In the genomic region with DNA sequence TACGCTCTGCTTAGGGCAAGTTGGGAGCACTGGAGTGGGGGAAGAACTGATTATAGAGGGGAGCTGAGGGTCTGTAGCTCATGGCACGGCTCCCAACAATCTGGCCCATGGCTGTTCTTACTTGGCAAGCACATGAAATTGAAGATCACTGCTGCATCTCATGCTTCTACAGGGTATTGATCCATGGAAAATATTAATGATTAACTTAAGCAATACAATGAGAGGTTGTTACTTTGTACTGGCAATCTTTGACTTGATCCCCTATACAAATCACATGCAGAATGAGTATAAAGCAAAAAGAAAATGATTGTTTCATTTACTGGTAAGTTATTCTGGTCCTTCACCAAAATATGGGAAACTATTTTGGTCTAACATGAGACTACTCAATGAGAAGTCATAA, we compare ENCODE assay signal across 33 cellular contexts.
"Had no signal": no experiment of that assay in that cellular context is flagged by ENCODE, and none has a peak within 500 bp of the region (broad histone marks: within the 10 kb centered on the region; RNA-seq: fewer than 3 reads in every experiment).

No MANE protein-coding gene starts in this region.

- H3K4me1 ChIP-seq: adrenal gland, body of pancreas, esophagus squamous epithelium, gastroesophageal sphincter had no signal

- ATAC-seq: activated CD4-positive, CD25-positive, alpha-beta regulatory T cell treated with anti-CD3 and anti-CD28 coated beads, Interleukin-2, amount 50 U/mL, for 24 hours; activated CD8-positive, alpha-beta memory T cell treated with anti-CD3 and anti-CD28 coated beads, Interleukin-2, amount 10 ng/mL, durations not matched to agents 7 days and 5 days; activated CD8-positive, alpha-beta T cell treated with anti-CD3 and anti-CD28 coated beads, Interleukin-2, amount 10 ng/mL, durations not matched to agents 7 days and 5 days; activated naive CD8-positive, alpha-beta T cell treated with anti-CD3 and anti-CD28 coated beads, Interleukin-2, amount 50 U/mL, for 24 hours; body of pancreas; gastroesophageal sphincter; T-helper 17 cell had no signal

- H3K4me1 Mint-ChIP-seq: activated B cell treated with CpG ODN at 0.5 μM for 24 hours; activated CD8-positive, alpha-beta memory T cell treated with anti-CD3 and anti-CD28 coated beads, Interleukin-2, amount 10 ng/mL, durations not matched to agents 7 days and 5 days; activated naive CD4-positive, alpha-beta T cell treated with anti-CD3 and anti-CD28 coated beads, Interleukin-2, amount 50 U/mL, for 24 hours; activated naive CD8-positive, alpha-beta T cell treated with anti-CD3 and anti-CD28 coated beads for 36 hours; activated naive CD8-positive, alpha-beta T cell treated with anti-CD3 and anti-CD28 coated beads, Interleukin-2, amount 50 U/mL, for 24 hours; T-helper 17 cell had no signal

- H3K4me3 Mint-ChIP-seq: activated B cell treated with CpG ODN at 0.5 μM for 24 hours; activated CD8-positive, alpha-beta memory T cell treated with anti-CD3 and anti-CD28 coated beads, Interleukin-2, amount 10 ng/mL, durations not matched to agents 7 days and 5 days; activated CD8-positive, alpha-beta T cell treated with anti-CD3 and anti-CD28 coated beads, Interleukin-2, amount 10 ng/mL, durations not matched to agents 7 days and 5 days; activated naive CD4-positive, alpha-beta T cell treated with anti-CD3 and anti-CD28 coated beads for 36 hours; activated naive CD4-positive, alpha-beta T cell treated with anti-CD3 and anti-CD28 coated beads, Interleukin-2, amount 50 U/mL, for 24 hours; activated naive CD8-positive, alpha-beta T cell treated with anti-CD3 and anti-CD28 coated beads for 36 hours; activated naive CD8-positive, alpha-beta T cell treated with anti-CD3 and anti-CD28 coated beads, Interleukin-2, amount 50 U/mL, for 24 hours; activated T-helper 1 cell treated with anti-CD3 and anti-CD28 coated beads, Interleukin-12 subunit alpha, Interleukin-12 subunit beta, Interleukin-2, Interleukin-4 antibody, amounts not matched to agents 30 ng/mL and 10 ng/mL and 1 ng/mL, durations not matched to agents 14 hours and 24 hours and 36 hours; T-helper 17 cell; T-helper 2 cell treated with Interferon-gamma antibody and Interleukin-4, amounts not matched to agents 5 μg/mL and 100 μg/mL, for 36 hours had no signal

- H3K27ac ChIP-seq: adrenal gland, body of pancreas, esophagus squamous epithelium, gastroesophageal sphincter, WERI-Rb-1 had no signal

- H3K27me3 Mint-ChIP-seq: activated B cell treated with CpG ODN at 0.5 μM for 24 hours had no signal

- H3K9me3 Mint-ChIP-seq: activated naive CD8-positive, alpha-beta T cell treated with anti-CD3 and anti-CD28 coated beads for 36 hours; activated T-helper 2 cell treated with anti-CD3 and anti-CD28 coated beads, Interferon-gamma antibody, Interleukin-2, Interleukin-4, amounts not matched to agents 10 μg/mL and 5 μg/mL and 100 μg/mL, durations not matched to agents 14 hours and 24 hours and 36 hours; T-helper 2 cell treated with Interferon-gamma antibody and Interleukin-4, amounts not matched to agents 5 μg/mL and 100 μg/mL, for 36 hours had no signal

- H3K36me3 Mint-ChIP-seq: activated CD8-positive, alpha-beta memory T cell treated with anti-CD3 and anti-CD28 coated beads, Interleukin-2, amount 10 ng/mL, durations not matched to agents 7 days and 5 days; activated naive CD4-positive, alpha-beta T cell treated with anti-CD3 and anti-CD28 coated beads, Interleukin-2, amount 50 U/mL, for 24 hours; activated naive CD8-positive, alpha-beta T cell treated with anti-CD3 and anti-CD28 coated beads for 36 hours had no signal

- H3K27ac Mint-ChIP-seq: activated B cell treated with CpG ODN at 0.5 μM for 24 hours; activated CD8-positive, alpha-beta memory T cell treated with anti-CD3 and anti-CD28 coated beads, Interleukin-2, amount 10 ng/mL, durations not matched to agents 7 days and 5 days; activated CD8-positive, alpha-beta T cell treated with anti-CD3 and anti-CD28 coated beads, Interleukin-2, amount 10 ng/mL, durations not matched to agents 7 days and 5 days; activated naive CD4-positive, alpha-beta T cell treated with anti-CD3 and anti-CD28 coated beads for 36 hours; activated naive CD4-positive, alpha-beta T cell treated with anti-CD3 and anti-CD28 coated beads, Interleukin-2, amount 50 U/mL, for 24 hours; activated naive CD8-positive, alpha-beta T cell treated with anti-CD3 and anti-CD28 coated beads for 36 hours; activated naive CD8-positive, alpha-beta T cell treated with anti-CD3 and anti-CD28 coated beads, Interleukin-2, amount 50 U/mL, for 24 hours; activated T-helper 1 cell treated with anti-CD3 and anti-CD28 coated beads, Interleukin-12 subunit alpha, Interleukin-12 subunit beta, Interleukin-2, Interleukin-4 antibody, amounts not matched to agents 30 ng/mL and 10 ng/mL and 1 ng/mL, durations not matched to agents 14 hours and 24 hours and 36 hours; activated T-helper 2 cell treated with anti-CD3 and anti-CD28 coated beads, Interferon-gamma antibody, Interleukin-2, Interleukin-4, amounts not matched to agents 10 μg/mL and 5 μg/mL and 100 μg/mL, durations not matched to agents 14 hours and 24 hours and 36 hours; T-helper 17 cell; T-helper 2 cell treated with Interferon-gamma antibody and Interleukin-4, amounts not matched to agents 5 μg/mL and 100 μg/mL, for 36 hours had no signal

- DNase-seq: activated B cell treated with CpG ODN at 0.5 μM for 24 hours; activated CD4-positive, alpha-beta T cell treated with anti-CD3 and anti-CD28 coated beads for 48 hours; activated CD4-positive, alpha-beta T cell treated with anti-CD3 and anti-CD28 coated beads, Interleukin-2, amount 50 U/mL, for 1 hour; activated CD4-positive, alpha-beta T cell treated with anti-CD3 and anti-CD28 coated beads, Interleukin-2, amount 50 U/mL, for 48 hours; activated CD8-positive, alpha-beta memory T cell treated with anti-CD3 and anti-CD28 coated beads, Interleukin-2, amount 10 ng/mL, durations not matched to agents 7 days and 5 days; activated CD8-positive, alpha-beta memory T cell treated with anti-CD3 and anti-CD28 coated beads, Interleukin-2, amount 50 U/mL, for 4 hours; activated CD8-positive, alpha-beta T cell treated with anti-CD3 and anti-CD28 coated beads, Interleukin-2, amount 10 ng/mL, durations not matched to agents 7 days and 5 days; activated effector memory CD4-positive, alpha-beta T cell treated with anti-CD3 and anti-CD28 coated beads, Interleukin-2, amount 50 U/mL, for 16 hours; activated naive CD4-positive, alpha-beta T cell treated with anti-CD3 and anti-CD28 coated beads for 36 hours; activated naive CD8-positive, alpha-beta T cell treated with anti-CD3 and anti-CD28 coated beads for 36 hours; activated naive CD8-positive, alpha-beta T cell treated with anti-CD3 and anti-CD28 coated beads, Interleukin-2, amount 50 U/mL, for 24 hours; activated T-cell treated with anti-CD3 and anti-CD28 coated beads, Interleukin-2, amount 50 U/mL, for 1 hour; activated T-cell treated with anti-CD3 and anti-CD28 coated beads, Interleukin-2, amount 50 U/mL, for 48 hours; adrenal gland; amygdala; aorta; body of pancreas; caudate nucleus; effector memory CD4-positive, alpha-beta T cell; erythroblast; esophagus squamous epithelium; foreskin melanocyte; T-helper 1 cell; T-helper 17 cell; T1000; WERI-Rb-1 had no signal

- H3K27me3 ChIP-seq: adrenal gland, body of pancreas, esophagus squamous epithelium, gastroesophageal sphincter had no signal

- H3K4me3 ChIP-seq: adrenal gland, body of pancreas, esophagus squamous epithelium, gastroesophageal sphincter had no signal

- FAIRE-seq: colon had no signal

- H3K36me3 ChIP-seq: adrenal gland, esophagus squamous epithelium, gastroesophageal sphincter, WERI-Rb-1 had no signal
